1 cellular context compared by ENCODE assay signal in the genomic region with DNA sequence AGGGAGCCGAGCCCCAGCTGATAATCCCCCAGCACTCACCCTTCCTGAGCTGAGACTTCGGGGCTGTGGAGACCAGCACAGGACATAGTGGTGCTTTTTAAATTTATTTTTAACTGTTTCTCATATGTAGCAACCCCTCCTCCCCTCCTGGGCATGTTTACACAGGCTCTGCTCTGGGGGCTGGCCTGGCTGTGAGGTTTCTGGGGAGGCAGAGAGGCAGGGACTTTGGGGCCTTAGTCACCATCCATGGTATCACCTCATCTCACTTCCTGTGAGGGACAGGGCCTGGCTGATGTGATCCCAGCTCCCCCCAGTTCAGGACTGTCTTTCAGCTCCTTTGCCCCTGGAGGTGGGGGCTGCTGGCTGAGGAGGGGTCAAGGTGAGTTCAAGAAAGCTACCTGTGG.
TF ChIP-seq lines count a peak whose summit lies in the region.

No MANE protein-coding gene starts in this region.

TF ChIP-seq in WTC11, 78 proteins besides CTCF, POLR2A, EP300 and RAD21 (continued from another document):
- TF ChIP-seq, protein P1, sequence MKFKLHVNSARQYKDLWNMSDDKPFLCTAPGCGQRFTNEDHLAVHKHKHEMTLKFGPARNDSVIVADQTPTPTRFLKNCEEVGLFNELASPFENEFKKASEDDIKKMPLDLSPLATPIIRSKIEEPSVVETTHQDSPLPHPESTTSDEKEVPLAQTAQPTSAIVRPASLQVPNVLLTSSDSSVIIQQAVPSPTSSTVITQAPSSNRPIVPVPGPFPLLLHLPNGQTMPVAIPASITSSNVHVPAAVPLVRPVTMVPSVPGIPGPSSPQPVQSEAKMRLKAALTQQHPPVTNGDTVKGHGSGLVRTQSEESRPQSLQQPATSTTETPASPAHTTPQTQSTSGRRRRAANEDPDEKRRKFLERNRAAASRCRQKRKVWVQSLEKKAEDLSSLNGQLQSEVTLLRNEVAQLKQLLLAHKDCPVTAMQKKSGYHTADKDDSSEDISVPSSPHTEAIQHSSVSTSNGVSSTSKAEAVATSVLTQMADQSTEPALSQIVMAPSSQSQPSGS (CRISPR knock-in tag; IDR thresholded peaks at IDR 0.05; ENCODE audit: borderline replicate concordance, low read depth), result no peak
- TF ChIP-seq, protein P2, sequence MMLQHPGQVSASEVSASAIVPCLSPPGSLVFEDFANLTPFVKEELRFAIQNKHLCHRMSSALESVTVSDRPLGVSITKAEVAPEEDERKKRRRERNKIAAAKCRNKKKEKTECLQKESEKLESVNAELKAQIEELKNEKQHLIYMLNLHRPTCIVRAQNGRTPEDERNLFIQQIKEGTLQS (CRISPR knock-in tag; conservative IDR thresholded peaks at IDR 0.05), result no peak
- TF ChIP-seq SMAD3 (CRISPR knock-in tag; IDR thresholded peaks at IDR 0.05; ENCODE audit: borderline replicate concordance) (no peak), ZNF232 (CRISPR knock-in tag; IDR thresholded peaks at IDR 0.05) (no peak)
